Comparison of ENCODE assay signal across 19 cellular contexts in the genomic region with DNA sequence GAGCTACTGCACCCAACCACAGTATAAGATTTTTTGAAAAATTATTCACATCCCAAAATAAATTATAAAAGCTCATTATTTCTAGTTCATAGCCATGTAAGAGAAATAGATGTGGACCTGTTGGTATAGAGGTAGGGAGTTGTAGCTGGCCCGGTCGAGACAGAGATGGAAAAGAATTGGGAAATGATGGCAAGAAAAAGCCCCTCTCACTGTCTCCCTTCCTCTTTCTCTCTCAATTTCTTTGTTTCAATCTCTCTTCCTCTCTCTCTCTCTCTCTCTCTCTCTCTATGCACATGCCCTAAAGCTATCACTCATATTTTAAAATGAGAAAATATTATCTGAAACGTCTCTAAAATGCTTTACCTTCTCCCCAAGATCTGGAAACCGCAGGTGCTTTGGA.
"Had no signal": no experiment of that assay in that cellular context is flagged by ENCODE, and none has a peak within 500 bp of the region (broad histone marks: within the 10 kb centered on the region; RNA-seq: fewer than 3 reads in every experiment).

No MANE protein-coding gene starts in this region.

- H3K36me3 ChIP-seq: thyroid gland had no signal

- ATAC-seq: activated CD8-positive, alpha-beta T cell treated with anti-CD3 and anti-CD28 coated beads, Interleukin-2, amount 10 ng/mL, durations not matched to agents 7 days and 5 days; body of pancreas; effector memory CD8-positive, alpha-beta T cell; naive thymus-derived CD8-positive, alpha-beta T cell; T-cell had no signal

- H3K79me2 ChIP-seq: hepatocyte had no signal

- H3K4me3 ChIP-seq: body of pancreas, hepatocyte, thyroid gland had no signal

- H3K27ac ChIP-seq: foreskin keratinocyte, hepatocyte, thyroid gland had no signal

- H3K27me3 ChIP-seq: body of pancreas, foreskin keratinocyte, hepatocyte, thyroid gland had no signal

- H3K4me2 ChIP-seq: hepatocyte had no signal

- H3K4me3 Mint-ChIP-seq: activated CD4-positive, alpha-beta T cell treated with anti-CD3 and anti-CD28 coated beads, Interleukin-2, amount 10 ng/mL, durations not matched to agents 7 days and 5 days; activated CD8-positive, alpha-beta T cell treated with anti-CD3 and anti-CD28 coated beads, Interleukin-2, amount 10 ng/mL, durations not matched to agents 7 days and 5 days; activated naive CD8-positive, alpha-beta T cell; effector memory CD8-positive, alpha-beta T cell; memory B cell; naive thymus-derived CD8-positive, alpha-beta T cell; T-cell had no signal

- H2AFZ ChIP-seq: hepatocyte had no signal

- H3K36me3 Mint-ChIP-seq: activated naive CD8-positive, alpha-beta T cell; memory B cell; naive thymus-derived CD8-positive, alpha-beta T cell; T-cell had no signal

- H3K27ac Mint-ChIP-seq: activated CD4-positive, alpha-beta T cell treated with anti-CD3 and anti-CD28 coated beads, Interleukin-2, amount 10 ng/mL, durations not matched to agents 7 days and 5 days; activated CD8-positive, alpha-beta T cell treated with anti-CD3 and anti-CD28 coated beads, Interleukin-2, amount 10 ng/mL, durations not matched to agents 7 days and 5 days; activated naive CD8-positive, alpha-beta T cell; effector memory CD8-positive, alpha-beta T cell; memory B cell; progenitor cell of endocrine pancreas; T-cell had no signal

- DNase-seq: activated CD4-positive, alpha-beta T cell treated with anti-CD3 and anti-CD28 coated beads, Interleukin-2, amount 10 ng/mL, durations not matched to agents 7 days and 5 days; activated CD4-positive, CD25-positive, alpha-beta regulatory T cell; activated CD8-positive, alpha-beta T cell treated with anti-CD3 and anti-CD28 coated beads, Interleukin-2, amount 10 ng/mL, durations not matched to agents 7 days and 5 days; activated T-cell treated with anti-CD3 and anti-CD28 coated beads, Interleukin-2, amount 50 U/mL, for 48 hours; amygdala; body of pancreas; effector memory CD8-positive, alpha-beta T cell; naive thymus-derived CD8-positive, alpha-beta T cell; stimulated activated CD4-positive, alpha-beta T cell treated with anti-CD3 and anti-CD28 coated beads, Interleukin-12 subunit alpha, Interleukin-12 subunit beta, amount 100 ng/mL, for 4 hours; stimulated activated CD4-positive, alpha-beta T cell treated with anti-CD3 and anti-CD28 coated beads, Interleukin-1b, Interleukin-23, amount 100 ng/mL, for 48 hours; stimulated activated CD8-positive, alpha-beta memory T cell treated with anti-CD3 and anti-CD28 coated beads, Interleukin-4, amount 100 ng/mL, for 48 hours; stimulated activated naive CD4-positive, alpha-beta T cell treated with Interleukin-2 at 50 U/mL for 16 hours; T-cell; thyroid gland had no signal

- H3K9me3 ChIP-seq: body of pancreas, thyroid gland had no signal

- H3K4me1 Mint-ChIP-seq: memory B cell, T-cell had no signal

- H3K9me3 Mint-ChIP-seq: activated CD4-positive, alpha-beta T cell treated with anti-CD3 and anti-CD28 coated beads, Interleukin-2, amount 10 ng/mL, durations not matched to agents 7 days and 5 days; effector memory CD8-positive, alpha-beta T cell; memory B cell; naive thymus-derived CD8-positive, alpha-beta T cell; T-cell had no signal
